Comparison of ENCODE assay signal across 11 cellular contexts in genomic region chr17:61335845-61336655, GRCh38.
A peak's percentile ranks its signal among the peaks of the same experiment; 100 is the strongest.
DNase-seq lines count a peak whose midpoint lies in the region; ATAC-seq and TF ChIP-seq lines count a peak whose summit lies in the region.
"Had no signal": no experiment of that assay in that cellular context is flagged by ENCODE, and none has a peak within 500 bp of the region (broad histone marks: within the 10 kb centered on the region; RNA-seq: fewer than 3 reads in every experiment).

No MANE protein-coding gene starts in this region.

- H3K4me3 ChIP-seq in mammary epithelial cell (replicated peaks in 1 of 3; ENCODE audit: insufficient read depth in 1 of 3, low read depth in 2 of 3, low read length in 3 of 3) (no peak overlapping the region), WERI-Rb-1 (ENCODE audit: low read depth, low read length) (no peak overlapping the region)

- H3K9ac ChIP-seq in mammary epithelial cell (ENCODE audit: insufficient read depth, low read length), result no peak overlapping the region

- dilution Hi-C loops in mammary epithelial cell (cut with HindIII; ENCODE audit: low sequenced_read_pairs), result no loop called here

- H3K27me3 ChIP-seq in mammary epithelial cell (ENCODE audit: insufficient read depth, low read length) (no peaks in the 10 kb centered on the region), WERI-Rb-1 (ENCODE audit: insufficient read depth, low read depth, severe bottlenecking) (no peaks in the 10 kb centered on the region)

- WGBS in mammary epithelial cell (ENCODE audit: low coverage, missing lambda C conversion rate), result 71% methylated on average over 16 of the region's 16 CpGs

- POLR2A ChIA-PET in MCF 10A (lab: Yijun Ruan, JAX), result interaction anchor here (1.1 kb wide), 1 partner anchor 12 kb away, joined by 4 read pairs; no protein-coding TSS in a partner anchor

- H3K9me3 ChIP-seq in mammary epithelial cell (replicated peaks; ENCODE audit: insufficient read depth, low read length) (no peaks in the 10 kb centered on the region), WERI-Rb-1 (ENCODE audit: severe bottlenecking) (no peaks in the 10 kb centered on the region)

- CTCF ChIA-PET in MCF 10A (lab: Yijun Ruan, JAX), result interaction anchor here (0.6 to 0.7 kb wide), 5 partner anchors 22 to 190 kb away, joined by 3 read pairs; no protein-coding TSS in a partner anchor
- CTCF ChIA-PET in mammary epithelial cell (lab: Charles Lee; ENCODE audit: low non-redundant PET), result no interaction called here

- in situ Hi-C loops in mammary epithelial cell (cut with MboI; ENCODE audit: low sequenced_read_pairs in 2 of 2), result no loop called here

- no TSS peak for BruUV-seq in MCF 10A (replicated peaks; lab: Mats Ljungman, UMichigan)
- no TSS peak for BruUV-seq in mammary epithelial cell (replicated peaks; lab: Mats Ljungman, UMichigan)

- TF ChIP-seq POLR2A in erythroblast (IDR thresholded peaks at IDR 0.05; ENCODE audit: low read length), result no peak

- H2AFZ ChIP-seq in mammary epithelial cell (ENCODE audit: low read depth, low read length), result no peak overlapping the region

- no peaks in the 10 kb centered on the region for H4K20me1 ChIP-seq in mammary epithelial cell (ENCODE audit: insufficient read depth, low read length)

- peaks cover 21% of the 10 kb centered on the region for H3K4me1 Mint-ChIP-seq in MCF 10A (ENCODE audit: insufficient read depth, unreplicated experiment)
- H3K4me1 Mint-ChIP-seq: naive thymus-derived CD8-positive, alpha-beta T cell had no signal

- ATAC-seq in GM19463 (IDR thresholded peaks at IDR 0.05; ENCODE audit: unreplicated experiment), result no peak
- no peak for ATAC-seq in HG03460 (IDR thresholded peaks at IDR 0.05; ENCODE audit: unreplicated experiment)
- ATAC-seq: naive thymus-derived CD8-positive, alpha-beta T cell had no signal

- H3K79me2 ChIP-seq in mammary epithelial cell (ENCODE audit: insufficient read depth, low read length), result no peaks in the 10 kb centered on the region

- H3K4me3 Mint-ChIP-seq in MCF 10A (ENCODE audit: unreplicated experiment), result no peak overlapping the region
- H3K4me3 Mint-ChIP-seq: naive thymus-derived CD8-positive, alpha-beta T cell had no signal

- no peak for TF ChIP-seq CTCF in MCF 10A (IDR thresholded peaks at IDR 0.05; ENCODE audit: unreplicated experiment)
- TF ChIP-seq CTCF in mammary epithelial cell (conservative IDR thresholded peaks at IDR 0.05 in 1 of 2, IDR thresholded peaks at IDR 0.05 in 1 of 2; ENCODE audit: extremely low read depth in 1 of 2, insufficient read depth in 1 of 2, low read depth in 1 of 2, low read length in 2 of 2), result no peak
- TF ChIP-seq CTCF in WERI-Rb-1 (IDR thresholded peaks at IDR 0.05; ENCODE audit: low read depth, low read length), result no peak

- H3K4me1 ChIP-seq in mammary epithelial cell (ENCODE audit: insufficient read depth, low read length), result no peaks in the 10 kb centered on the region

- H3K36me3 Mint-ChIP-seq in MCF 10A (ENCODE audit: insufficient read depth, unreplicated experiment), result no peaks in the 10 kb centered on the region

- no peak overlapping the region for H3K27ac Mint-ChIP-seq in MCF 10A (ENCODE audit: low read depth, unreplicated experiment)

- no peaks in the 10 kb centered on the region for H3K9me3 Mint-ChIP-seq in MCF 10A (ENCODE audit: unreplicated experiment)
- H3K9me3 Mint-ChIP-seq: naive thymus-derived CD8-positive, alpha-beta T cell had no signal

- no peak overlapping the region for H3K27ac ChIP-seq in mammary epithelial cell (ENCODE audit: insufficient read depth, low read depth, low read length)
- H3K27ac ChIP-seq in WERI-Rb-1, result peak overlapping the region; percentile 66

- intact Hi-C loops in MCF 10A (cut with micrococcal nuclease) (no loop called here), mammary epithelial cell (cut with micrococcal nuclease) (no loop called here)

- DNase-seq in MCF 10A (ENCODE audit: unreplicated experiment) (peak; percentile 47), mammary epithelial cell (no peak), WERI-Rb-1 (peak; percentile 62), left kidney (ENCODE audit: low read depth, low spot score) (peak; percentile 73), H4 (ENCODE audit: low spot score) (no peak), erythroblast (lab: John Stamatoyannopoulos, UW) (no peak)
- DNase-seq: foreskin melanocyte; naive thymus-derived CD8-positive, alpha-beta T cell; NCI-H526 treated with DMSO at 0.1 percent for 48 hours had no signal

- no peak overlapping the region for H3K4me2 ChIP-seq in mammary epithelial cell (ENCODE audit: insufficient read depth, low read depth, low read length)

- H3K36me3 ChIP-seq in mammary epithelial cell (ENCODE audit: insufficient read depth, low read length) (no peaks in the 10 kb centered on the region), WERI-Rb-1 (no peaks in the 10 kb centered on the region)

- H3K27me3 Mint-ChIP-seq in MCF 10A (ENCODE audit: insufficient read depth, unreplicated experiment), result no peaks in the 10 kb centered on the region
- H3K27me3 Mint-ChIP-seq: naive thymus-derived CD8-positive, alpha-beta T cell had no signal

Comparison
In these comparisons a context has a peak if more than half of its experiments do, and no peak if none do; other contexts are left out.
1. DNase-seq: peak in MCF 10A (single experiment), WERI-Rb-1 (single experiment) and left kidney (single experiment); none in mammary epithelial cell (single experiment), H4 (single experiment) and erythroblast (0 of 2).